16 cellular contexts compared by ENCODE assay signal in genomic region chr10:110310741-110311140, GRCh38. TPM values are rescaled to one million over a fixed set of nuclear protein-coding genes. Genes with fewer than 3 reads are reported as not detected.
A peak's percentile ranks its signal among the peaks of the same experiment; 100 is the strongest.
DNase-seq lines count a peak whose midpoint lies in the region; TF ChIP-seq lines count a peak whose summit lies in the region.
"Had no signal": no experiment of that assay in that cellular context is flagged by ENCODE, and none has a peak within 500 bp of the region (broad histone marks: within the 10 kb centered on the region; RNA-seq: fewer than 3 reads in every experiment).

No MANE protein-coding gene starts in this region.

- H3K27me3 ChIP-seq in HUES48 (ENCODE audit: control insufficient read depth, insufficient read depth, low read length) (no peaks in the 10 kb centered on the region), osteoblast (ENCODE audit: insufficient read depth, low read length) (no peaks in the 10 kb centered on the region)
- H3K27me3 ChIP-seq: right lobe of liver had no signal

- H3K9me3 ChIP-seq in HUES48 (ENCODE audit: control insufficient read depth, insufficient read depth, low read length), result no peaks in the 10 kb centered on the region
- no peaks in the 10 kb centered on the region for H3K9me3 ChIP-seq in osteoblast (ENCODE audit: low read depth, low read length)
- H3K9me3 ChIP-seq: heart left ventricle, lower lobe of right lung, right lobe of liver had no signal

- TF ChIP-seq CTCF in osteoblast (IDR thresholded peaks at IDR 0.05; ENCODE audit: extremely low read depth, low read depth, low read length), result no peak

- H3K36me3 ChIP-seq in HUES48 (ENCODE audit: control insufficient read depth, insufficient read depth, low read length), result no peaks in the 10 kb centered on the region
- no peaks in the 10 kb centered on the region for H3K36me3 ChIP-seq in osteoblast (ENCODE audit: insufficient read depth, low read length)
- H3K36me3 ChIP-seq: heart left ventricle, lower lobe of right lung, right lobe of liver had no signal

- DNase-seq in activated CD4-positive, alpha-beta T cell treated with anti-CD3 and anti-CD28 coated beads, Interleukin-2, amount 10 ng/mL, durations not matched to agents 24 days and 14 days, result no peak
- DNase-seq in activated CD4-positive, alpha-beta T cell treated with anti-CD3 and anti-CD28 coated beads for 4 hours, result no peak
- no peak for DNase-seq in activated T-helper 2 cell treated with anti-CD3 and anti-CD28 coated beads, Interferon-gamma antibody, Interleukin-2, Interleukin-4, amounts not matched to agents 10 μg/mL and 5 μg/mL and 100 μg/mL, durations not matched to agents 14 hours and 24 hours and 36 hours (ENCODE audit: low spot score)
- DNase-seq in osteoblast (ENCODE audit: insufficient read length, low spot score, missing footprints), result no peak
- DNase-seq in stimulated activated CD8-positive, alpha-beta memory T cell treated with anti-CD3 and anti-CD28 coated beads, Interleukin-4, amount 100 ng/mL, for 48 hours, result no peak
- DNase-seq in AG08395 (ENCODE audit: low spot score), result no peak
- DNase-seq in central memory CD4-positive, alpha-beta T cell, result no peak
- DNase-seq: activated B cell treated with CpG ODN at 0.5 μM for 24 hours; activated effector memory CD4-positive, alpha-beta T cell treated with Interleukin-2 at 50 U/mL for 16 hours; effector CD8-positive, alpha-beta T cell; lower lobe of right lung had no signal

- no peaks in the 10 kb centered on the region for H3K9me3 Mint-ChIP-seq in activated CD4-positive, alpha-beta T cell treated with anti-CD3 and anti-CD28 coated beads, Interleukin-2, amount 10 ng/mL, durations not matched to agents 24 days and 14 days
- H3K9me3 Mint-ChIP-seq in activated T-helper 2 cell treated with anti-CD3 and anti-CD28 coated beads, Interferon-gamma antibody, Interleukin-2, Interleukin-4, amounts not matched to agents 10 μg/mL and 5 μg/mL and 100 μg/mL, durations not matched to agents 14 hours and 24 hours and 36 hours, result no peaks in the 10 kb centered on the region
- H3K9me3 Mint-ChIP-seq: activated B cell treated with CpG ODN at 0.5 μM for 24 hours; CD4-positive, CD25-positive, alpha-beta regulatory T cell; H9 had no signal

- peak overlapping the region; percentile 22 for H3K27ac ChIP-seq in HUES48 (ENCODE audit: low read depth, low read length)
- no peak overlapping the region for H3K27ac ChIP-seq in osteoblast (ENCODE audit: low read depth, low read length)
- H3K27ac ChIP-seq: lower lobe of right lung, right lobe of liver had no signal

- H3K4me3 Mint-ChIP-seq in activated CD4-positive, alpha-beta T cell treated with anti-CD3 and anti-CD28 coated beads, Interleukin-2, amount 10 ng/mL, durations not matched to agents 24 days and 14 days, result peak overlapping the region; percentile 32
- no peak overlapping the region for H3K4me3 Mint-ChIP-seq in activated T-helper 2 cell treated with anti-CD3 and anti-CD28 coated beads, Interferon-gamma antibody, Interleukin-2, Interleukin-4, amounts not matched to agents 10 μg/mL and 5 μg/mL and 100 μg/mL, durations not matched to agents 14 hours and 24 hours and 36 hours (ENCODE audit: low read depth)
- H3K4me3 Mint-ChIP-seq: activated B cell treated with CpG ODN at 0.5 μM for 24 hours; CD4-positive, CD25-positive, alpha-beta regulatory T cell; H9 had no signal

- H3K36me3 Mint-ChIP-seq in activated CD4-positive, alpha-beta T cell treated with anti-CD3 and anti-CD28 coated beads, Interleukin-2, amount 10 ng/mL, durations not matched to agents 24 days and 14 days (ENCODE audit: low read depth), result no peaks in the 10 kb centered on the region
- no peaks in the 10 kb centered on the region for H3K36me3 Mint-ChIP-seq in activated T-helper 2 cell treated with anti-CD3 and anti-CD28 coated beads, Interferon-gamma antibody, Interleukin-2, Interleukin-4, amounts not matched to agents 10 μg/mL and 5 μg/mL and 100 μg/mL, durations not matched to agents 14 hours and 24 hours and 36 hours (ENCODE audit: low read depth)
- H3K36me3 Mint-ChIP-seq: CD4-positive, CD25-positive, alpha-beta regulatory T cell had no signal

- H3K4me3 ChIP-seq in HUES48 (ENCODE audit: low read depth, low read length) (no peak overlapping the region), osteoblast (ENCODE audit: insufficient read depth, low read length) (no peak overlapping the region)
- H3K4me3 ChIP-seq: heart left ventricle, lower lobe of right lung, right lobe of liver had no signal

- no peaks in the 10 kb centered on the region for H3K79me2 ChIP-seq in osteoblast (ENCODE audit: insufficient read depth, low read length)

- no peaks in the 10 kb centered on the region for H4K20me1 ChIP-seq in osteoblast (ENCODE audit: insufficient read depth, low read length)

- H3K27me3 Mint-ChIP-seq in activated CD4-positive, alpha-beta T cell treated with anti-CD3 and anti-CD28 coated beads, Interleukin-2, amount 10 ng/mL, durations not matched to agents 24 days and 14 days, result no peaks in the 10 kb centered on the region
- no peaks in the 10 kb centered on the region for H3K27me3 Mint-ChIP-seq in activated T-helper 2 cell treated with anti-CD3 and anti-CD28 coated beads, Interferon-gamma antibody, Interleukin-2, Interleukin-4, amounts not matched to agents 10 μg/mL and 5 μg/mL and 100 μg/mL, durations not matched to agents 14 hours and 24 hours and 36 hours (ENCODE audit: low read depth)
- H3K27me3 Mint-ChIP-seq: activated B cell treated with CpG ODN at 0.5 μM for 24 hours had no signal

- intact Hi-C loops in activated CD4-positive, alpha-beta T cell treated with anti-CD3 and anti-CD28 coated beads, Interleukin-2, amount 10 ng/mL, durations not matched to agents 24 days and 14 days (cut with micrococcal nuclease), result loop anchor here (1.0 to 5.0 kb wide), 10 partner anchors 43 to 372 kb away; partner anchors contain the start of gene SMC3
- intact Hi-C loops in activated T-helper 2 cell treated with anti-CD3 and anti-CD28 coated beads, Interferon-gamma antibody, Interleukin-2, Interleukin-4, amounts not matched to agents 10 μg/mL and 5 μg/mL and 100 μg/mL, durations not matched to agents 14 hours and 24 hours and 36 hours (cut with micrococcal nuclease), result loop anchor here (1.0 to 2.0 kb wide), 7 partner anchors 14 to 237 kb away; partner anchors contain the start of gene DUSP5

- H3K4me1 Mint-ChIP-seq in activated CD4-positive, alpha-beta T cell treated with anti-CD3 and anti-CD28 coated beads, Interleukin-2, amount 10 ng/mL, durations not matched to agents 24 days and 14 days, result peaks cover 39% of the 10 kb centered on the region
- H3K4me1 Mint-ChIP-seq in activated T-helper 2 cell treated with anti-CD3 and anti-CD28 coated beads, Interferon-gamma antibody, Interleukin-2, Interleukin-4, amounts not matched to agents 10 μg/mL and 5 μg/mL and 100 μg/mL, durations not matched to agents 14 hours and 24 hours and 36 hours (ENCODE audit: low read depth), result peaks cover 37% of the 10 kb centered on the region

- H3K27ac Mint-ChIP-seq in activated CD4-positive, alpha-beta T cell treated with anti-CD3 and anti-CD28 coated beads, Interleukin-2, amount 10 ng/mL, durations not matched to agents 24 days and 14 days, result peak overlapping the region; percentile 64
- H3K27ac Mint-ChIP-seq in activated T-helper 2 cell treated with anti-CD3 and anti-CD28 coated beads, Interferon-gamma antibody, Interleukin-2, Interleukin-4, amounts not matched to agents 10 μg/mL and 5 μg/mL and 100 μg/mL, durations not matched to agents 14 hours and 24 hours and 36 hours, result peak overlapping the region; percentile 30
- H3K27ac Mint-ChIP-seq: H9 had no signal

- H3K4me1 ChIP-seq in HUES48 (ENCODE audit: control insufficient read depth, insufficient read depth, low read length), result 0 out of 2 replicates have a peak, but pooled peaks cover 6% of the 10 kb centered on the region
- peaks cover 9% of the 10 kb centered on the region for H3K4me1 ChIP-seq in osteoblast (ENCODE audit: insufficient read depth, low read length)

- H3K9ac ChIP-seq in HUES48 (ENCODE audit: low read depth, low read length), result no peak overlapping the region

- H2AFZ ChIP-seq in osteoblast (ENCODE audit: low read length), result peak overlapping the region; percentile 8

- no peak overlapping the region for H3K4me2 ChIP-seq in osteoblast (ENCODE audit: insufficient read depth, low read length)

RNA-seq across cellular contexts. Expression of gene SMNDC1, which starts 6.0 kb away (rescaled TPM):
- total RNA-seq in activated CD4-positive, alpha-beta T cell treated with anti-CD3 and anti-CD28 coated beads, Interleukin-2, amount 10 ng/mL, durations not matched to agents 24 days and 14 days, result 46.2 TPM in 2 replicates
- total RNA-seq in activated T-helper 2 cell treated with anti-CD3 and anti-CD28 coated beads, Interferon-gamma antibody, Interleukin-2, Interleukin-4, amounts not matched to agents 10 μg/mL and 5 μg/mL and 100 μg/mL, durations not matched to agents 14 hours and 24 hours and 36 hours, result 40.2 and 43.1 TPM in 2 replicates
- 6.9 and 10.3 TPM in 2 replicates for total RNA-seq in osteoblast
